ENCODE assay signal across 32 cellular contexts in the genomic region with DNA sequence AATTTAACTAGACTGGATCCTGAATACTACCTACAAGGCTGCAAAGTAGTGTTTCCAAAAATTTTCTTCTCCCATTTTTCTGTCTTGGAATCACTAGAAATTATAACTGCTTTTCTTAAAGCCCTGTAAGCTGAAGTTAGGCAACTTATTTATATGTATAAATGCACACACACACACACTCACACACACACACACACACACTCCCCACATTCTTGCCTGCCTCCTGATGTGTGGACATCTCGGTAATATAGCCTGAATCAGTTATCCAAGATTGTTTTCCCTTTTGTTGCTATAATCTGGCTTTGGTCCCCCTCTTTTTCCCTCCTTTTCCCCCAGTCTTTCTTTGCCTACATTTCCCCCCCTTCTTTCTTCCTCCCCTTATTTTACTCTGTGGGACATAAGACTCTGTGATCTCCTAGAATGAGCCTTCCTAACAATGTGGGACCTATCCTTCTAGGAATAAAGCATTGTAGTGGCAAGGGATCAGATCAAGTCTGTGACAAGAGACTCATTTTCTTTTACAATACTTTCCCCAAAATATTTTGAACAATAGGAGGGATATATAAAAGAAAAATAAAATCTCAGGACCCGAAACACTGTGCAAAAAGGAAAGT. TPM values are rescaled to one million over a fixed set of nuclear protein-coding genes. Genes with fewer than 3 reads are reported as not detected.
DNase-seq lines count a peak whose midpoint lies in the region; ATAC-seq and TF ChIP-seq lines count a peak whose summit lies in the region.
"Had no signal": no experiment of that assay in that cellular context is flagged by ENCODE, and none has a peak within 500 bp of the region (broad histone marks: within the 10 kb centered on the region; RNA-seq: fewer than 3 reads in every experiment).

No MANE protein-coding gene starts in this region.

- no peak overlapping the region for H3K18ac ChIP-seq in mesenchymal stem cell (ENCODE audit: low read depth in 1 of 2, low read length in 2 of 2)

- no peak overlapping the region for H3K9ac ChIP-seq in endodermal cell (ENCODE audit: extremely low read depth, low read length, poor library complexity, severe bottlenecking)
- H3K9ac ChIP-seq in mesenchymal stem cell (ENCODE audit: low read length): no peak overlapping the region

- H3K27ac Mint-ChIP-seq in stimulated activated naive CD8-positive, alpha-beta T cell treated with anti-CD3 and anti-CD28 coated beads, Interleukin-15, Interleukin-2, amounts not matched to agents 100 ng/mL and 50 ng/mL, for 24 hours: peak overlapping the region; percentile 18
- no peak overlapping the region for H3K27ac Mint-ChIP-seq in endodermal cell
- H3K27ac Mint-ChIP-seq: B cell; dendritic cell treated with granulocyte-macrophage colony-stimulating factor and Interleukin-4, amounts not matched to agents 40 ng/mL and 50 ng/mL, for 4 days had no signal

- H3K79me1 ChIP-seq in mesenchymal stem cell (replicated peaks; ENCODE audit: low read length, poor library complexity, severe bottlenecking): no peaks in the 10 kb centered on the region

- H3K4me3 ChIP-seq in endodermal cell (ENCODE audit: low read length) (no peak overlapping the region), mesenchymal stem cell (ENCODE audit: insufficient read depth in 1 of 2, low read depth in 1 of 2, low read length in 2 of 2) (no peak overlapping the region), uterus (no peak overlapping the region)
- H3K4me3 ChIP-seq: ascending aorta, esophagus muscularis mucosa, gastroesophageal sphincter, tibial nerve had no signal

- H2BK5ac ChIP-seq in mesenchymal stem cell (ENCODE audit: low read depth, low read length, poor library complexity, severe bottlenecking): no peak overlapping the region

- H3K36me3 Mint-ChIP-seq in stimulated activated naive CD8-positive, alpha-beta T cell treated with anti-CD3 and anti-CD28 coated beads, Interleukin-15, Interleukin-2, amounts not matched to agents 100 ng/mL and 50 ng/mL, for 24 hours (ENCODE audit: low read depth): peaks cover 4% of the 10 kb centered on the region
- no peaks in the 10 kb centered on the region for H3K36me3 Mint-ChIP-seq in endodermal cell (ENCODE audit: low read depth)

- peaks cover 63% of the 10 kb centered on the region for H3K4me1 Mint-ChIP-seq in stimulated activated naive CD8-positive, alpha-beta T cell treated with anti-CD3 and anti-CD28 coated beads, Interleukin-15, Interleukin-2, amounts not matched to agents 100 ng/mL and 50 ng/mL, for 24 hours (ENCODE audit: low read depth)
- peaks cover 14% of the 10 kb centered on the region for H3K4me1 Mint-ChIP-seq in endodermal cell

- H3K36me3 ChIP-seq in endodermal cell (ENCODE audit: control insufficient read depth, insufficient read depth, low read length) (no peaks in the 10 kb centered on the region), mesenchymal stem cell (ENCODE audit: control insufficient read depth in 1 of 2, insufficient read depth in 2 of 2, low read depth in 1 of 2, low read length in 2 of 2) (no peaks in the 10 kb centered on the region), uterus (no peaks in the 10 kb centered on the region)
- H3K36me3 ChIP-seq: ascending aorta, esophagus muscularis mucosa, gastroesophageal sphincter, tibial nerve had no signal

- H3K23ac ChIP-seq in mesenchymal stem cell (ENCODE audit: low read length in 2 of 2): no peak overlapping the region

- H3K4me2 ChIP-seq in mesenchymal stem cell (ENCODE audit: low read length, poor library complexity, severe bottlenecking): no peak overlapping the region

- no peaks in the 10 kb centered on the region for H3K27me3 Mint-ChIP-seq in stimulated activated naive CD8-positive, alpha-beta T cell treated with anti-CD3 and anti-CD28 coated beads, Interleukin-15, Interleukin-2, amounts not matched to agents 100 ng/mL and 50 ng/mL, for 24 hours
- H3K27me3 Mint-ChIP-seq in endodermal cell (ENCODE audit: insufficient read depth): no peaks in the 10 kb centered on the region
- H3K27me3 Mint-ChIP-seq: B cell; naive thymus-derived CD4-positive, alpha-beta T cell had no signal

- no peaks in the 10 kb centered on the region for H3K4me1 ChIP-seq in endodermal cell (ENCODE audit: control insufficient read depth, insufficient read depth, low read length)
- no peaks in the 10 kb centered on the region for H3K4me1 ChIP-seq in mesenchymal stem cell (ENCODE audit: control insufficient read depth, insufficient read depth, low read depth, low read length)
- H3K4me1 ChIP-seq in uterus: no peaks in the 10 kb centered on the region
- H3K4me1 ChIP-seq: ascending aorta, esophagus muscularis mucosa, gastroesophageal sphincter, tibial nerve had no signal

- H3K14ac ChIP-seq in mesenchymal stem cell (ENCODE audit: low read length in 2 of 2): no peak overlapping the region

- H2AFZ ChIP-seq in mesenchymal stem cell (ENCODE audit: low read depth, low read length): no peak overlapping the region

- H2BK12ac ChIP-seq in mesenchymal stem cell (ENCODE audit: low read length in 2 of 2): peak overlapping the region in 1 of 2 experiments; percentile 34

- peak overlapping the region; percentile 81 for H3K4me3 Mint-ChIP-seq in stimulated activated naive CD8-positive, alpha-beta T cell treated with anti-CD3 and anti-CD28 coated beads, Interleukin-15, Interleukin-2, amounts not matched to agents 100 ng/mL and 50 ng/mL, for 24 hours
- H3K4me3 Mint-ChIP-seq in endodermal cell: no peak overlapping the region
- H3K4me3 Mint-ChIP-seq: B cell; dendritic cell treated with granulocyte-macrophage colony-stimulating factor and Interleukin-4, amounts not matched to agents 40 ng/mL and 50 ng/mL, for 4 days; naive thymus-derived CD4-positive, alpha-beta T cell had no signal

- H2BK120ac ChIP-seq in mesenchymal stem cell (ENCODE audit: low read depth, low read length): no peak overlapping the region

- TF ChIP-seq POLR2A in uterus (IDR thresholded peaks at IDR 0.05): no peak

- no peak overlapping the region for H2BK15ac ChIP-seq in mesenchymal stem cell (ENCODE audit: low read depth, poor library complexity, severe bottlenecking)

- no peak for DNase-seq in stimulated activated naive CD8-positive, alpha-beta T cell treated with anti-CD3 and anti-CD28 coated beads, Interleukin-15, Interleukin-2, amounts not matched to agents 100 U/mL and 50 U/mL, for 24 hours
- DNase-seq in UCSD-AML1 (lab: John Stamatoyannopoulos, UW; ENCODE audit: unreplicated experiment) (peak; percentile 40), endodermal cell (peak; percentile 38), mesenchymal stem cell (no peak), uterus (no peak), NCI-H1436 (lab: John Stamatoyannopoulos, UW) (no peak), amygdala (lab: John Stamatoyannopoulos, UW) (no peak)
- DNase-seq: activated naive CD4-positive, alpha-beta T cell treated with Interleukin-2 at 50 U/mL for 16 hours; central memory CD4-positive, alpha-beta T cell; hypothalamus; midbrain; naive thymus-derived CD4-positive, alpha-beta T cell; NCI-H1092 treated with DMSO at 0.1 percent for 48 hours; NCI-H187 treated with DMSO at 0.1 percent for 48 hours; NCI-H2171 treated with DMSO at 0.1 percent for 48 hours; NCI-H524; small intestine; stimulated activated CD4-positive, alpha-beta T cell treated with anti-CD3 and anti-CD28 coated beads, Interleukin-1b, Interleukin-23, amount 100 ng/mL, for 48 hours; stimulated activated CD8-positive, alpha-beta memory T cell treated with anti-CD3 and anti-CD28 coated beads, Interleukin-4, amount 100 ng/mL, for 48 hours; T-helper 2 cell had no signal

- peaks cover 9% of the 10 kb centered on the region for H3K9me3 Mint-ChIP-seq in stimulated activated naive CD8-positive, alpha-beta T cell treated with anti-CD3 and anti-CD28 coated beads, Interleukin-15, Interleukin-2, amounts not matched to agents 100 ng/mL and 50 ng/mL, for 24 hours
- H3K9me3 Mint-ChIP-seq in endodermal cell: peaks cover 6% of the 10 kb centered on the region

- H3K27ac ChIP-seq in endodermal cell (ENCODE audit: low read depth, low read length) (no peak overlapping the region), mesenchymal stem cell (ENCODE audit: low read length, poor library complexity, severe bottlenecking) (no peak overlapping the region), uterus (no peak overlapping the region)
- H3K27ac ChIP-seq: ascending aorta, esophagus muscularis mucosa, gastroesophageal sphincter, tibial nerve had no signal

- ATAC-seq in stimulated activated naive CD8-positive, alpha-beta T cell treated with anti-CD3 and anti-CD28 coated beads, Interleukin-15, Interleukin-2, amounts not matched to agents 100 U/mL and 50 U/mL, for 24 hours: no peak
- ATAC-seq: gastroesophageal sphincter; naive thymus-derived CD4-positive, alpha-beta T cell had no signal

- no peak overlapping the region for H4K8ac ChIP-seq in mesenchymal stem cell (ENCODE audit: low read length)

- no peak overlapping the region for H4K91ac ChIP-seq in mesenchymal stem cell (ENCODE audit: low read length)

- TF ChIP-seq CTCF in endodermal cell (conservative IDR thresholded peaks at IDR 0.05) (no peak), uterus (IDR thresholded peaks at IDR 0.05) (no peak)

- H3K9me3 ChIP-seq in endodermal cell (ENCODE audit: control insufficient read depth, low read length): no peaks in the 10 kb centered on the region
- peaks cover 4% of the 10 kb centered on the region for H3K9me3 ChIP-seq in mesenchymal stem cell (ENCODE audit: control insufficient read depth, low read length)
- no peaks in the 10 kb centered on the region for H3K9me3 ChIP-seq in uterus
- H3K9me3 ChIP-seq: ascending aorta, gastroesophageal sphincter had no signal

- H2AK5ac ChIP-seq in mesenchymal stem cell (ENCODE audit: low read length, severe bottlenecking): no peak overlapping the region

- no peaks in the 10 kb centered on the region for H3K27me3 ChIP-seq in endodermal cell (ENCODE audit: control insufficient read depth, insufficient read depth, low read length, poor library complexity, severe bottlenecking)
- H3K27me3 ChIP-seq in mesenchymal stem cell (ENCODE audit: control insufficient read depth in 1 of 2, insufficient read depth in 1 of 2, low read length in 2 of 2): no peaks in the 10 kb centered on the region
- H3K27me3 ChIP-seq in uterus: no peaks in the 10 kb centered on the region
- H3K27me3 ChIP-seq: ascending aorta, gastroesophageal sphincter, tibial nerve had no signal

- intact Hi-C loops in uterus (cut with DNase I; ENCODE audit: low total_unique reads): no loop called here

- 88 to 90% methylated on average over 2 of the region's 2 CpGs for WGBS in endodermal cell (ENCODE audit: insufficient coverage in 1 of 2, insufficient read length in 1 of 2), 2 experiments
- 90% methylated on average over 2 of the region's 2 CpGs for WGBS in mesenchymal stem cell

- no peak overlapping the region for H3K4ac ChIP-seq in mesenchymal stem cell (ENCODE audit: low read depth in 1 of 2, low read length in 2 of 2)

RNA-seq across cellular contexts. Expression of a gene that starts 26.1 kb away (rescaled TPM):
- total RNA-seq in endodermal cell (not detected), uterus (10 to 100 TPM in 1 of 4 donors, 1 to 10 TPM in 2, under 1 TPM in 1; 0.88 to 10.2 (median 2.9) TPM)
- polyA plus RNA-seq in endodermal cell (2013, experiment 1 of 2): not detected
- not detected for polyA plus RNA-seq in endodermal cell (2013, experiment 2 of 2)
- 4.8 TPM for polyA plus RNA-seq in mesenchymal stem cell (2013, experiment 1 of 2)
- 5.2 TPM for polyA plus RNA-seq in mesenchymal stem cell (2013, experiment 2 of 2)
- total RNA-seq: A673, G401, osteocyte had no signal
- polyA plus RNA-seq: keratinocyte had no signal

RNA-seq across cellular contexts. Expression of a gene that starts 40.4 kb away (rescaled TPM):
- not detected for total RNA-seq in endodermal cell
- polyA plus RNA-seq in endodermal cell (2013, experiment 1 of 2): not detected
- not detected for polyA plus RNA-seq in endodermal cell (2013, experiment 2 of 2)
- not detected for polyA plus RNA-seq in mesenchymal stem cell (2013, experiment 1 of 2)
- 0.10 TPM for polyA plus RNA-seq in mesenchymal stem cell (2013, experiment 2 of 2)
- total RNA-seq in uterus: 1 to 10 TPM in 1 of 4 donors, under 1 TPM in 1, not detected in 2; 0.35 to 1.5 TPM
- total RNA-seq: A673, ascending aorta, G401, gastroesophageal sphincter, osteocyte had no signal

RNA-seq across cellular contexts. Expression of a gene that starts 53.9 kb away (rescaled TPM):
- not detected for total RNA-seq in endodermal cell
- not detected for polyA plus RNA-seq in endodermal cell (2013, experiment 1 of 2)
- not detected for polyA plus RNA-seq in endodermal cell (2013, experiment 2 of 2)
- not detected for polyA plus RNA-seq in mesenchymal stem cell (2013, experiment 1 of 2)
- not detected for polyA plus RNA-seq in mesenchymal stem cell (2013, experiment 2 of 2)
- 1 to 10 TPM in 1 of 4 donors, not detected in 3; 1.9 TPM for total RNA-seq in uterus
- total RNA-seq: A673, ascending aorta, G401, gastroesophageal sphincter, osteocyte, renal cortical epithelial cell, tibial nerve had no signal
- polyA plus RNA-seq: keratinocyte had no signal

Comparison
In these comparisons a context has a peak if more than half of its experiments do, and no peak if none do; other contexts are left out.
1. DNase-seq: peak in UCSD-AML1 (single experiment) and endodermal cell (single experiment); none in stimulated activated naive CD8-positive, alpha-beta T cell treated with anti-CD3 and anti-CD28 coated beads, Interleukin-15, Interleukin-2, amounts not matched to agents 100 U/mL and 50 U/mL, for 24 hours (single experiment), mesenchymal stem cell (single experiment), uterus (0 of 2), NCI-H1436 (single experiment) and amygdala (0 of 56).